Comparison of ENCODE assay signal across 17 cellular contexts in genomic region chr14:96507723-96508122, GRCh38. TPM values are rescaled to one million over a fixed set of nuclear protein-coding genes. Genes with fewer than 3 reads are reported as not detected.
DNase-seq lines count a peak whose midpoint lies in the region; FAIRE-seq and TF ChIP-seq lines count a peak whose summit lies in the region.
"Had no signal": no experiment of that assay in that cellular context is flagged by ENCODE, and none has a peak within 500 bp of the region (broad histone marks: within the 10 kb centered on the region; RNA-seq: fewer than 3 reads in every experiment).

No MANE protein-coding gene starts in this region.

- FAIRE-seq in H54 (lab: Jason Lieb, UNC), result no peak
- FAIRE-seq: A204.1, H1 had no signal

- H3K4me3 ChIP-seq in BLaER1, result no peak overlapping the region
- H3K4me3 ChIP-seq: MG63 had no signal

- no peak overlapping the region for H3K9ac ChIP-seq in BLaER1

- no peaks in the 10 kb centered on the region for H3K9me3 Mint-ChIP-seq in activated T-cell treated with anti-CD3 and anti-CD28 coated beads, Interleukin-2, amount 50 U/mL, for 24 hours
- no peaks in the 10 kb centered on the region for H3K9me3 Mint-ChIP-seq in IgD-negative memory B cell
- H3K9me3 Mint-ChIP-seq in immature natural killer cell, result no peaks in the 10 kb centered on the region

- H3K4me2 ChIP-seq in BLaER1, result peak overlapping the region; percentile 31; the same call in 1 of the 2 replicates

- peaks cover 100% of the 10 kb centered on the region for H4K20me1 ChIP-seq in BLaER1

- DNase-seq in activated T-cell treated with anti-CD3 and anti-CD28 coated beads, Interleukin-2, amount 50 U/mL, for 24 hours, result no peak
- DNase-seq in activated T-cell treated with anti-CD3 and anti-CD28 coated beads for 4 hours (no peak), immature natural killer cell (no peak), cerebellar cortex (ENCODE audit: low spot score) (no peak), mucosa of gallbladder (ENCODE audit: low spot score) (no peak), H54 (ENCODE audit: insufficient read length, low spot score) (no peak)
- DNase-seq: KG1, MG63, NCI-H1092 treated with DMSO at 0.1 percent for 48 hours, NCI-H1694, NCI-H446, NCI-H748 treated with DMSO at 0.1 percent for 48 hours had no signal

- no peak overlapping the region for H3K27ac ChIP-seq in BLaER1
- H3K27ac ChIP-seq: HL-60 had no signal

- H3K4me3 Mint-ChIP-seq in activated T-cell treated with anti-CD3 and anti-CD28 coated beads, Interleukin-2, amount 50 U/mL, for 24 hours, result no peak overlapping the region
- H3K4me3 Mint-ChIP-seq in IgD-negative memory B cell (peak overlapping the region in 3 of 4 donors; percentile 3 to 70 (median 58)), immature natural killer cell (peak overlapping the region in 3 of 5 donors; percentile 10 to 38 (median 12))

- 0 out of 2 replicates have a peak, but pooled peaks cover 9% of the 10 kb centered on the region for H3K36me3 ChIP-seq in BLaER1
- H3K36me3 ChIP-seq: MG63 had no signal

- peaks cover 85% of the 10 kb centered on the region for H3K4me1 Mint-ChIP-seq in activated T-cell treated with anti-CD3 and anti-CD28 coated beads, Interleukin-2, amount 50 U/mL, for 24 hours (ENCODE audit: low read depth)
- H3K4me1 Mint-ChIP-seq in IgD-negative memory B cell (peaks cover 64 to 77% (median 77%) of the 10 kb centered on the region in 3 donors), immature natural killer cell (peaks cover 84 to 95% of the 10 kb centered on the region in 2 donors)

- peaks cover 47% of the 10 kb centered on the region for H3K4me1 ChIP-seq in BLaER1

- H3K27me3 ChIP-seq in BLaER1, result no peaks in the 10 kb centered on the region
- H3K27me3 ChIP-seq: MG63 had no signal

- H3K27ac Mint-ChIP-seq in activated T-cell treated with anti-CD3 and anti-CD28 coated beads, Interleukin-2, amount 50 U/mL, for 24 hours, result peak overlapping the region; percentile 40
- peak overlapping the region in 1 of 3 donors; percentile 53 for H3K27ac Mint-ChIP-seq in IgD-negative memory B cell
- H3K27ac Mint-ChIP-seq in immature natural killer cell, result peak overlapping the region in 1 of 6 donors; percentile 23

- no peak for TF ChIP-seq POLR2A in H54 (IDR thresholded peaks at IDR 0.05; ENCODE audit: low read depth, low read length)

- H3K27me3 Mint-ChIP-seq in activated T-cell treated with anti-CD3 and anti-CD28 coated beads, Interleukin-2, amount 50 U/mL, for 24 hours, result no peaks in the 10 kb centered on the region
- no peaks in the 10 kb centered on the region for H3K27me3 Mint-ChIP-seq in IgD-negative memory B cell
- peaks cover 5 to 7% (median 7%) of the 10 kb centered on the region in 3 donors for H3K27me3 Mint-ChIP-seq in immature natural killer cell (ENCODE audit: low read depth in 3 of 3)

- no peaks in the 10 kb centered on the region for H3K9me3 ChIP-seq in BLaER1
- H3K9me3 ChIP-seq: MG63 had no signal

- peaks cover 47% of the 10 kb centered on the region for H3K36me3 Mint-ChIP-seq in activated T-cell treated with anti-CD3 and anti-CD28 coated beads, Interleukin-2, amount 50 U/mL, for 24 hours (ENCODE audit: low read depth)
- H3K36me3 Mint-ChIP-seq in IgD-negative memory B cell (peaks cover 5% of the 10 kb centered on the region), immature natural killer cell (peaks cover 0 to 5% (median 0%) of the 10 kb centered on the region in 3 donors)

RNA-seq across cellular contexts. Expression of gene PAPOLA, which starts 5.5 kb away (rescaled TPM):
- polyA plus RNA-seq in IgD-negative memory B cell (95.1 TPM), immature natural killer cell (10 to 100 TPM; 65.8 to 77.1 (median 73.0) TPM)
- 175 TPM for total RNA-seq in mucosa of gallbladder
